Comparison of ENCODE assay signal across 21 cellular contexts in genomic region chr7:154427527-154427926, GRCh38.
A peak's percentile ranks its signal among the peaks of the same experiment; 100 is the strongest.
DNase-seq lines count a peak whose midpoint lies in the region; ATAC-seq and TF ChIP-seq lines count a peak whose summit lies in the region.
"Had no signal": no experiment of that assay in that cellular context is flagged by ENCODE, and none has a peak within 500 bp of the region (broad histone marks: within the 10 kb centered on the region; RNA-seq: fewer than 3 reads in every experiment).

No MANE protein-coding gene starts in this region.

- H3K9me3 ChIP-seq in neural progenitor cell (ENCODE audit: low read depth) (no peaks in the 10 kb centered on the region), adrenal gland (replicated peaks in 1 of 3) (no peaks in the 10 kb centered on the region)
- H3K9me3 ChIP-seq: A549 had no signal

- peak overlapping the region; percentile 5 for H3K4me2 ChIP-seq in neural progenitor cell
- H3K4me2 ChIP-seq: A549 had no signal

- H3K36me3 ChIP-seq in neural progenitor cell (no peaks in the 10 kb centered on the region), adrenal gland (replicated peaks in 1 of 2) (no peaks in the 10 kb centered on the region)

- H3F3A ChIP-seq in neural progenitor cell (ENCODE audit: low read depth): no peaks in the 10 kb centered on the region

- no peaks in the 10 kb centered on the region for H4K20me1 ChIP-seq in neural progenitor cell (ENCODE audit: low read depth)

- no peak overlapping the region for H3K9ac ChIP-seq in neural progenitor cell

- H3K27ac Mint-ChIP-seq in neural progenitor cell: no peak overlapping the region
- H3K27ac Mint-ChIP-seq: CD4-positive, alpha-beta memory T cell had no signal

- ATAC-seq in HG03354 (IDR thresholded peaks at IDR 0.05; ENCODE audit: poor library complexity, severe bottlenecking, unreplicated experiment): no peak
- ATAC-seq: A549 had no signal

- no peaks in the 10 kb centered on the region for H3K27me3 ChIP-seq in neural progenitor cell
- no peaks in the 10 kb centered on the region for H3K27me3 ChIP-seq in adrenal gland

- DNase-seq in caudate nucleus (lab: John Stamatoyannopoulos, UW): peak in 10 of 61 donors; percentile 22 to 71 (median 30)
- peak; percentile 90 for DNase-seq in globus pallidus (ENCODE audit: low spot score)
- no peak for DNase-seq in neural progenitor cell (ENCODE audit: low spot score)
- no peak for DNase-seq in activated CD8-positive, alpha-beta memory T cell treated with anti-CD3 and anti-CD28 coated beads, Interleukin-2, amount 50 U/mL, for 4 hours
- no peak for DNase-seq in adrenal gland
- DNase-seq: AML-193; CD4-positive, alpha-beta memory T cell; COR-L47; DMS53; HCEC 1CT; NCI-H1048; NCI-H1417; NCI-H1694; NCI-H2029 treated with DMSO at 0.1 percent for 48 hours; NCI-H2227 treated with DMSO at 0.1 percent for 48 hours; NCI-H526 treated with DMSO at 0.1 percent for 48 hours; Right ventricle myocardium superior; RPMI8226 had no signal

- TF ChIP-seq CTCF in neural progenitor cell (IDR thresholded peaks at IDR 0.05) (no peak), adrenal gland (IDR thresholded peaks at IDR 0.05) (no peak)

- no peaks in the 10 kb centered on the region for H3K27me3 Mint-ChIP-seq in neural progenitor cell (ENCODE audit: insufficient read depth, low read depth)
- H3K27me3 Mint-ChIP-seq: CD4-positive, alpha-beta memory T cell had no signal

- no peaks in the 10 kb centered on the region for H3K36me3 Mint-ChIP-seq in neural progenitor cell
- H3K36me3 Mint-ChIP-seq: CD4-positive, alpha-beta memory T cell had no signal

- H3K79me2 ChIP-seq in neural progenitor cell (ENCODE audit: low read depth): no peaks in the 10 kb centered on the region

- no peaks in the 10 kb centered on the region for H3K9me3 Mint-ChIP-seq in neural progenitor cell

- H3K4me3 ChIP-seq in neural progenitor cell (no peak overlapping the region), adrenal gland (no peak overlapping the region)
- H3K4me3 ChIP-seq: A549 had no signal

- H3K4me1 Mint-ChIP-seq in neural progenitor cell: peaks cover 17% of the 10 kb centered on the region
- H3K4me1 Mint-ChIP-seq: CD4-positive, alpha-beta memory T cell had no signal

- H3K4me3 Mint-ChIP-seq in neural progenitor cell: no peak overlapping the region
- H3K4me3 Mint-ChIP-seq: CD4-positive, alpha-beta memory T cell had no signal

- no peak overlapping the region for H2AFZ ChIP-seq in neural progenitor cell (replicated peaks)

- intact Hi-C loops in adrenal gland (cut with DNase I): no loop called here

- peaks cover 15% of the 10 kb centered on the region for H3K4me1 ChIP-seq in neural progenitor cell
- H3K4me1 ChIP-seq in adrenal gland (replicated peaks in 1 of 2): no peaks in the 10 kb centered on the region
- H3K4me1 ChIP-seq: A549 had no signal

- no peak for TF ChIP-seq POLR2A in adrenal gland (IDR thresholded peaks at IDR 0.05)

- H3K27ac ChIP-seq in caudate nucleus (ENCODE audit: low read depth, low read length) (peak overlapping the region; percentile 85), neural progenitor cell (no peak overlapping the region), temporal lobe (ENCODE audit: low read depth, low read length) (peak overlapping the region; percentile 60), adrenal gland (no peak overlapping the region)
- H3K27ac ChIP-seq: A549 had no signal

Comparison
In these comparisons a context has a peak if more than half of its experiments do, and no peak if none do; other contexts are left out.
1. H3K27ac ChIP-seq: peak in caudate nucleus (single experiment) and temporal lobe (single experiment); none in neural progenitor cell (single experiment) and adrenal gland (0 of 5).